In genomic region chr19:12796146-12797071, GRCh38 we compare ENCODE assay signal across 1 cellular context.
TF ChIP-seq lines count a peak whose summit lies in the region.

No MANE protein-coding gene starts in this region.

TF ChIP-seq in HepG2, 621 proteins besides CTCF, POLR2A, EP300 and RAD21 (continued from another document and continues in another):
- 0 out of 2 replicates have a peak, but pooled peaks have one; percentile 42 for TF ChIP-seq ZNF792 (CRISPR knock-in tag; IDR thresholded peaks at IDR 0.05)
- 0 out of 2 replicates have a peak, but pooled peaks have one; percentile 33 for TF ChIP-seq THRA (CRISPR knock-in tag; IDR thresholded peaks at IDR 0.05; ENCODE audit: borderline replicate concordance)
- TF ChIP-seq SRF (IDR thresholded peaks at IDR 0.05; ENCODE audit: low read depth, low read length): no peak
- 0 out of 2 replicates have a peak, but pooled peaks have one; percentile 50 for TF ChIP-seq KLF6 (CRISPR knock-in tag; IDR thresholded peaks at IDR 0.05)
- no peak for TF ChIP-seq TRIM22 (IDR thresholded peaks at IDR 0.05)
- 0 out of 2 replicates have a peak, but pooled peaks have one; percentile 15 for TF ChIP-seq ZNF263 (CRISPR knock-in tag; IDR thresholded peaks at IDR 0.05)
- peak; percentile 46 for TF ChIP-seq GATAD2A (CRISPR knock-in tag; IDR thresholded peaks at IDR 0.05)
- TF ChIP-seq ZNF790 (CRISPR knock-in tag; IDR thresholded peaks at IDR 0.05; ENCODE audit: borderline replicate concordance): no peak
- 0 out of 2 replicates have a peak, but pooled peaks have one; percentile 18 for TF ChIP-seq SOX5 (CRISPR knock-in tag; IDR thresholded peaks at IDR 0.05; ENCODE audit: borderline replicate concordance)
- peak; percentile 79 for TF ChIP-seq RELA (CRISPR knock-in tag; IDR thresholded peaks at IDR 0.05)
- peak; percentile 80; the same call in 1 of the 2 replicates for TF ChIP-seq CBX5 (CRISPR knock-in tag; IDR thresholded peaks at IDR 0.05; ENCODE audit: borderline replicate concordance)
- TF ChIP-seq ZNF282 (IDR thresholded peaks at IDR 0.05; ENCODE audit: partially characterized antibody): no peak
- TF ChIP-seq ZNF337 (CRISPR knock-in tag; IDR thresholded peaks at IDR 0.05; ENCODE audit: borderline replicate concordance, low read depth): no peak
- TF ChIP-seq ZNF251 (CRISPR knock-in tag; IDR thresholded peaks at IDR 0.05): no peak
- TF ChIP-seq MTERF4 (CRISPR knock-in tag; IDR thresholded peaks at IDR 0.05): peak; percentile 60; the same call in 1 of the 2 replicates
- peak; percentile 63 for TF ChIP-seq AKAP8 (CRISPR knock-in tag; IDR thresholded peaks at IDR 0.05)
- peak; percentile 82; the same call in 1 of the 2 replicates for TF ChIP-seq ZKSCAN8 (CRISPR knock-in tag; IDR thresholded peaks at IDR 0.05; ENCODE audit: borderline replicate concordance)
- 0 out of 2 replicates have a peak, but pooled peaks have one; percentile 25 for TF ChIP-seq ETV5 (CRISPR knock-in tag; IDR thresholded peaks at IDR 0.05; ENCODE audit: borderline replicate concordance)
- no peak for TF ChIP-seq NCOA1 (CRISPR knock-in tag; IDR thresholded peaks at IDR 0.05)
- peak; percentile 12; the same call in 1 of the 2 replicates for TF ChIP-seq RARA (CRISPR knock-in tag; IDR thresholded peaks at IDR 0.05)
- no peak for TF ChIP-seq ZNF230 (CRISPR knock-in tag; IDR thresholded peaks at IDR 0.05)
- TF ChIP-seq PRDM10 (CRISPR knock-in tag; IDR thresholded peaks at IDR 0.05; ENCODE audit: low read depth): peak; percentile 75; the same call in 1 of the 2 replicates
- peak; percentile 75; the same call in 1 of the 2 replicates for TF ChIP-seq SRY (CRISPR knock-in tag; IDR thresholded peaks at IDR 0.05)
- TF ChIP-seq ZNF619 (CRISPR knock-in tag; IDR thresholded peaks at IDR 0.05): no peak
- TF ChIP-seq CEBPG (CRISPR knock-in tag; IDR thresholded peaks at IDR 0.05): peak; percentile 52
- TF ChIP-seq HNRNPUL1 (IDR thresholded peaks at IDR 0.05; ENCODE audit: low read depth, low read length): no peak
- no peak for TF ChIP-seq ZNF124 (CRISPR knock-in tag; IDR thresholded peaks at IDR 0.05)
- no peak for TF ChIP-seq MTA1 (CRISPR knock-in tag; IDR thresholded peaks at IDR 0.05; ENCODE audit: borderline replicate concordance)
- peak; percentile 39; the same call in 1 of the 2 replicates for TF ChIP-seq MYC (CRISPR knock-in tag; IDR thresholded peaks at IDR 0.05; ENCODE audit: borderline replicate concordance)
- TF ChIP-seq ZNF740 (CRISPR knock-in tag; IDR thresholded peaks at IDR 0.05): 0 out of 2 replicates have a peak, but pooled peaks have one; percentile 49
- TF ChIP-seq KAT8 (CRISPR knock-in tag; IDR thresholded peaks at IDR 0.05): 0 out of 2 replicates have a peak, but pooled peaks have one; percentile 45
- TF ChIP-seq SMAD9 (CRISPR knock-in tag; IDR thresholded peaks at IDR 0.05): no peak
- no peak for TF ChIP-seq RFX5 (IDR thresholded peaks at IDR 0.05; ENCODE audit: low read depth, low read length)
- peak; percentile 56 for TF ChIP-seq TBX2 (CRISPR knock-in tag; IDR thresholded peaks at IDR 0.05; ENCODE audit: borderline replicate concordance)
- TF ChIP-seq MED13 (CRISPR knock-in tag; IDR thresholded peaks at IDR 0.05): no peak
- no peak for TF ChIP-seq PRDM15 (CRISPR knock-in tag; IDR thresholded peaks at IDR 0.05)
- TF ChIP-seq ZNF781 (CRISPR knock-in tag; IDR thresholded peaks at IDR 0.05; ENCODE audit: borderline replicate concordance, not compliant biosample characterization): peak; percentile 34
- no peak for TF ChIP-seq GPBP1L1 (CRISPR knock-in tag; IDR thresholded peaks at IDR 0.05)
- TF ChIP-seq ZSCAN9 (CRISPR knock-in tag; IDR thresholded peaks at IDR 0.05; ENCODE audit: borderline replicate concordance): 0 out of 2 replicates have a peak, but pooled peaks have one; percentile 27
- no peak for TF ChIP-seq ZNF207 (IDR thresholded peaks at IDR 0.05; ENCODE audit: borderline replicate concordance)
- no peak for TF ChIP-seq TBL1XR1 (IDR thresholded peaks at IDR 0.05; ENCODE audit: borderline replicate concordance, low read length, partially characterized antibody)
- TF ChIP-seq HNF1A (IDR thresholded peaks at IDR 0.05; ENCODE audit: low read depth): no peak
- no peak for TF ChIP-seq HNF1A (CRISPR knock-in tag; IDR thresholded peaks at IDR 0.05; ENCODE audit: borderline replicate concordance)
- no peak for TF ChIP-seq ZFYVE20 (CRISPR knock-in tag; IDR thresholded peaks at IDR 0.05; ENCODE audit: borderline replicate concordance, low read depth)
- TF ChIP-seq RNF2 (conservative IDR thresholded peaks at IDR 0.05; ENCODE audit: low read depth): no peak
- TF ChIP-seq ZNF7 (CRISPR knock-in tag; IDR thresholded peaks at IDR 0.05): no peak
